In the genomic region with DNA sequence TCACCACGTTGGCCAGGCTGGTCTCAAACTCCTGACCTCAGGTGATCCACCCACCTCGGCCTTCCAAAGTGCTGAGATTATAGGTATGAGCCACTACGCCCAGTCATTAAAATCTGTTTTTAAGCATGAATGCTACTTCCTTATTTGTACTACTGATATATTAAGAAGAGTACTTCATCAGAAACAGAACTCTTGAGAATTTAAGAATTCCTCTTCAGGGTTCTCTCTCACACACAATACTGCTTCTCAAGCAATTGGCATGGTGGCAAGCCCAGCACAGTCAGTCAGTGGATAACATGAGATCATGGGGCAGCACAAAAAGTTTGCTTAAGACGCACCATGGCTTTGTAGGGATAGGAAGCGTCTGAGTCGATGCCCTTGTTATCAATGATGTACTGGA, we compare ENCODE assay signal across 29 cellular contexts. TPM values are rescaled to one million over a fixed set of nuclear protein-coding genes. Genes with fewer than 3 reads are reported as not detected.
"Had no signal": no experiment of that assay in that cellular context is flagged by ENCODE, and none has a peak within 500 bp of the region (broad histone marks: within the 10 kb centered on the region; RNA-seq: fewer than 3 reads in every experiment).

No MANE protein-coding gene starts in this region.

- H3K27ac ChIP-seq: dorsolateral prefrontal cortex, ovary, psoas muscle, sigmoid colon, suprapubic skin, vagina had no signal

- H3K4me3 Mint-ChIP-seq: immature natural killer cell; naive thymus-derived CD8-positive, alpha-beta T cell; nephron progenitor cell; stimulated activated naive CD8-positive, alpha-beta T cell treated with anti-CD3 and anti-CD28 coated beads, Interleukin-15, amount 100 ng/mL, for 72 hours had no signal

- H3K9me3 Mint-ChIP-seq: immature natural killer cell; naive thymus-derived CD8-positive, alpha-beta T cell; nephron progenitor cell; stimulated activated naive CD8-positive, alpha-beta T cell treated with anti-CD3 and anti-CD28 coated beads, Interleukin-15, amount 100 ng/mL, for 72 hours had no signal

- H3K4me1 ChIP-seq: psoas muscle, sigmoid colon, suprapubic skin, vagina had no signal

- H3K4me1 Mint-ChIP-seq: immature natural killer cell; stimulated activated naive CD8-positive, alpha-beta T cell treated with anti-CD3 and anti-CD28 coated beads, Interleukin-15, amount 100 ng/mL, for 72 hours had no signal

- H3K36me3 ChIP-seq: ovary, sigmoid colon, vagina had no signal

- H3K27me3 ChIP-seq: dorsolateral prefrontal cortex, ovary, sigmoid colon, suprapubic skin, transverse colon, vagina had no signal

- DNase-seq: dorsolateral prefrontal cortex; effector CD4-positive, alpha-beta T cell; hypothalamus; immature natural killer cell; islet precursor cell; kidney glomerular epithelial cell; left colon; left ventricle myocardium superior; mesendoderm; midbrain; naive thymus-derived CD8-positive, alpha-beta T cell; nephron progenitor cell; occipital lobe; ovary; posterior cingulate gyrus; psoas muscle; right cardiac atrium; sigmoid colon; stimulated activated CD4-positive, alpha-beta T cell treated with anti-CD3 and anti-CD28 coated beads, Interleukin-2, amount 100 ng/mL, for 24 hours; stimulated activated CD4-positive, alpha-beta T cell treated with anti-CD3 and anti-CD28 coated beads, Interleukin-4, amount 100 ng/mL, for 4 hours; stimulated activated naive CD4-positive, alpha-beta T cell; stimulated activated naive CD8-positive, alpha-beta T cell treated with anti-CD3 and anti-CD28 coated beads, Interleukin-15, amount 100 ng/mL, for 72 hours; transverse colon had no signal

- H3K4me3 ChIP-seq: dorsolateral prefrontal cortex, ovary, psoas muscle, sigmoid colon, suprapubic skin, transverse colon, vagina had no signal

- H3K27me3 Mint-ChIP-seq: naive thymus-derived CD8-positive, alpha-beta T cell; stimulated activated naive CD8-positive, alpha-beta T cell treated with anti-CD3 and anti-CD28 coated beads, Interleukin-15, amount 100 ng/mL, for 72 hours had no signal

- ATAC-seq: left colon; left ventricle myocardium superior; naive thymus-derived CD8-positive, alpha-beta T cell; psoas muscle; right cardiac atrium; stimulated activated naive CD8-positive, alpha-beta T cell treated with anti-CD3 and anti-CD28 coated beads, Interleukin-15, amount 100 ng/mL, for 72 hours had no signal

- H3K27ac Mint-ChIP-seq: nephron progenitor cell had no signal

- H3K9me3 ChIP-seq: ovary, psoas muscle, sigmoid colon, suprapubic skin, transverse colon, vagina had no signal

RNA-seq across cellular contexts. Expression of a gene that starts 30.7 kb away (rescaled TPM):
- total RNA-seq: mucosa of gallbladder, myocyte, ovary, renal cortical epithelial cell, sigmoid colon, skeletal muscle tissue had no signal
